ENCODE assay signal across 28 cellular contexts in the genomic region with DNA sequence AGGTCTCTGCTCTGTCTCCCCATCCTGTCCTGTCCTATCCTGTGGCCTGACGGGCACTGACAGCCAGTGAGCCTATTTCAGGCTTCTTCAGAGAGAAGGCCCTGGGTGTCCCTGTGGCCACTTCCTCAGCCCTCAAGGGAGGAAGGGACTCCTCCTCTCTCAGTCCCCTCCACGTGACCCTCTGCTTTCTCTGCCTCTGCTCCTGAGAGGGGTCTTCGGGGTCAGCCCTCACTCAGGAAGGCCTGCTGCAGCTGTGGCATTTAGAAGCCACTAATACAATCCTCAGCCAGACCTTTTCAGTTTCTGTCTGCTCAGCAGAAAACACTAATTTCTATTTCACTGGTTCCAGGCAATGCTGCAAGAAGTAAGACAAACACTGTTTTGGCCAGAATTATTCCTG. TPM values are rescaled to one million over a fixed set of nuclear protein-coding genes. Genes with fewer than 3 reads are reported as not detected.
DNase-seq lines count a peak whose midpoint lies in the region; ATAC-seq, FAIRE-seq and TF ChIP-seq lines count a peak whose summit lies in the region.
"Had no signal": no experiment of that assay in that cellular context is flagged by ENCODE, and none has a peak within 500 bp of the region (broad histone marks: within the 10 kb centered on the region; RNA-seq: fewer than 3 reads in every experiment).

No MANE protein-coding gene starts in this region.

- FAIRE-seq in A549 (lab: Jason Lieb, UNC), result no peak
- FAIRE-seq: endothelial cell of umbilical vein, HTR-8/SVneo had no signal

- peaks cover 28% of the 10 kb centered on the region for H3K27me3 Mint-ChIP-seq in activated T-helper 2 cell treated with anti-CD3 and anti-CD28 coated beads, Interferon-gamma antibody, Interleukin-2, Interleukin-4, amounts not matched to agents 10 μg/mL and 5 μg/mL and 100 μg/mL, durations not matched to agents 14 hours and 24 hours and 36 hours (ENCODE audit: low read depth)
- H3K27me3 Mint-ChIP-seq in CD14-positive monocyte (ENCODE audit: low read depth in 3 of 3), result peaks cover 2 to 6% (median 3%) of the 10 kb centered on the region in 3 donors

- no peak overlapping the region for H3K4me3 Mint-ChIP-seq in activated T-helper 2 cell treated with anti-CD3 and anti-CD28 coated beads, Interferon-gamma antibody, Interleukin-2, Interleukin-4, amounts not matched to agents 10 μg/mL and 5 μg/mL and 100 μg/mL, durations not matched to agents 14 hours and 24 hours and 36 hours (ENCODE audit: low read depth)
- no peak overlapping the region for H3K4me3 Mint-ChIP-seq in CD14-positive monocyte
- H3K4me3 Mint-ChIP-seq: activated T-cell treated with anti-CD3 and anti-CD28 coated beads, Interleukin-2, amount 50 U/mL, for 4 hours; memory B cell; stimulated activated naive CD8-positive, alpha-beta T cell treated with anti-CD3 and anti-CD28 coated beads, Interleukin-15, Interleukin-2, amounts not matched to agents 100 ng/mL and 50 ng/mL, for 24 hours had no signal

- no peaks in the 10 kb centered on the region for H3K4me1 Mint-ChIP-seq in activated T-helper 2 cell treated with anti-CD3 and anti-CD28 coated beads, Interferon-gamma antibody, Interleukin-2, Interleukin-4, amounts not matched to agents 10 μg/mL and 5 μg/mL and 100 μg/mL, durations not matched to agents 14 hours and 24 hours and 36 hours (ENCODE audit: low read depth)
- H3K4me1 Mint-ChIP-seq in CD14-positive monocyte, result peaks cover 15% of the 10 kb centered on the region

- no peak for TF ChIP-seq CTCF in A549 (IDR thresholded peaks at IDR 0.05)
- no peak for TF ChIP-seq CTCF in CD14-positive monocyte (IDR thresholded peaks at IDR 0.05)

- POLR2A ChIA-PET in A549 (lab: Yijun Ruan, JAX), result no interaction called here

- H3K36me3 Mint-ChIP-seq in activated T-helper 2 cell treated with anti-CD3 and anti-CD28 coated beads, Interferon-gamma antibody, Interleukin-2, Interleukin-4, amounts not matched to agents 10 μg/mL and 5 μg/mL and 100 μg/mL, durations not matched to agents 14 hours and 24 hours and 36 hours (ENCODE audit: low read depth), result no peaks in the 10 kb centered on the region
- H3K36me3 Mint-ChIP-seq in CD14-positive monocyte, result no peaks in the 10 kb centered on the region
- H3K36me3 Mint-ChIP-seq: memory B cell had no signal

- H3K4me3 ChIP-seq in A549, result no peak overlapping the region
- H3K4me3 ChIP-seq: ovary, tibial artery had no signal

- no peak overlapping the region for H3K4me2 ChIP-seq in A549

- WGBS in A549 (ENCODE audit: missing lambda C conversion rate), result 54% methylated on average over 3 of the region's 3 CpGs

- no peaks in the 10 kb centered on the region for H3K9me3 ChIP-seq in A549
- H3K9me3 ChIP-seq: BE2C, ovary, tibial artery had no signal

- ATAC-seq in A549 (no peak), GM19395 (IDR thresholded peaks at IDR 0.05; ENCODE audit: unreplicated experiment) (peak; percentile 55), HG03103 (IDR thresholded peaks at IDR 0.05; ENCODE audit: low read depth, unreplicated experiment) (peak; percentile 15), left lobe of liver (peak; percentile 91), HG02571 (IDR thresholded peaks at IDR 0.05; ENCODE audit: unreplicated experiment) (no peak)
- ATAC-seq: activated T-cell treated with anti-CD3 and anti-CD28 coated beads, Interleukin-2, amount 50 U/mL, for 4 hours had no signal

- no peak for TF ChIP-seq EP300 in A549 (IDR thresholded peaks at IDR 0.05)

- H3K4me1 ChIP-seq in A549, result no peaks in the 10 kb centered on the region
- H3K4me1 ChIP-seq: BE2C, tibial artery had no signal

- H3K27ac ChIP-seq in A549, result no peak overlapping the region
- H3K27ac ChIP-seq: ovary, tibial artery had no signal

- TF ChIP-seq RAD21 in A549 (conservative IDR thresholded peaks at IDR 0.05 in 1 of 2, IDR thresholded peaks at IDR 0.05 in 1 of 2), result no peak

- DNase-seq in A549 (ENCODE audit: low read depth in 1 of 2, low spot score in 1 of 2) (no peak), left lobe of liver (ENCODE audit: low spot score) (no peak), CD14-positive monocyte (ENCODE audit: low spot score) (no peak)
- DNase-seq in activated T-helper 2 cell treated with anti-CD3 and anti-CD28 coated beads, Interferon-gamma antibody, Interleukin-2, Interleukin-4, amounts not matched to agents 10 μg/mL and 5 μg/mL and 100 μg/mL, durations not matched to agents 14 hours and 24 hours and 36 hours (ENCODE audit: low spot score), result no peak
- no peak for DNase-seq in activated CD4-positive, alpha-beta T cell treated with anti-CD3 and anti-CD28 coated beads for 4 hours
- DNase-seq: activated CD4-positive, CD25-positive, alpha-beta regulatory T cell; activated naive CD4-positive, alpha-beta T cell treated with anti-CD3 and anti-CD28 coated beads, Interleukin-2, amount 50 U/mL, for 16 hours; activated T-cell treated with anti-CD3 and anti-CD28 coated beads, Interleukin-2, amount 50 U/mL, for 4 hours; aorta; BE2C; caudate nucleus; HCEC 1CT; Kasumi-1; NCI-H1048; NCI-H187; NCI-H748 treated with DMSO at 0.1 percent for 48 hours; ovary; SHP77; stimulated activated CD4-positive, alpha-beta T cell treated with anti-CD3 and anti-CD28 coated beads, Interleukin-4, amount 100 ng/mL, for 4 hours; SW 1271 had no signal

- H3K9me3 Mint-ChIP-seq in activated T-helper 2 cell treated with anti-CD3 and anti-CD28 coated beads, Interferon-gamma antibody, Interleukin-2, Interleukin-4, amounts not matched to agents 10 μg/mL and 5 μg/mL and 100 μg/mL, durations not matched to agents 14 hours and 24 hours and 36 hours, result no peaks in the 10 kb centered on the region
- H3K9me3 Mint-ChIP-seq in CD14-positive monocyte, result peaks cover 0 to 2% (median 0%) of the 10 kb centered on the region in 7 donors
- H3K9me3 Mint-ChIP-seq: activated T-cell treated with anti-CD3 and anti-CD28 coated beads, Interleukin-2, amount 50 U/mL, for 4 hours; memory B cell; stimulated activated naive CD8-positive, alpha-beta T cell treated with anti-CD3 and anti-CD28 coated beads, Interleukin-15, Interleukin-2, amounts not matched to agents 100 ng/mL and 50 ng/mL, for 24 hours had no signal

- CTCF ChIA-PET in A549 (lab: Yijun Ruan, JAX), result interaction anchor here (1.2 to 2.4 kb wide), 3 partner anchors 10 to 313 kb away, joined by 3 to 11 read pairs (median 5); no protein-coding TSS in a partner anchor

- H3K27ac Mint-ChIP-seq in activated T-helper 2 cell treated with anti-CD3 and anti-CD28 coated beads, Interferon-gamma antibody, Interleukin-2, Interleukin-4, amounts not matched to agents 10 μg/mL and 5 μg/mL and 100 μg/mL, durations not matched to agents 14 hours and 24 hours and 36 hours, result no peak overlapping the region
- H3K27ac Mint-ChIP-seq in CD14-positive monocyte, result peak overlapping the region in 1 of 7 donors; percentile 72
- H3K27ac Mint-ChIP-seq: memory B cell; stimulated activated naive CD8-positive, alpha-beta T cell treated with anti-CD3 and anti-CD28 coated beads, Interleukin-15, Interleukin-2, amounts not matched to agents 100 ng/mL and 50 ng/mL, for 24 hours had no signal

- intact Hi-C loops in activated T-helper 2 cell treated with anti-CD3 and anti-CD28 coated beads, Interferon-gamma antibody, Interleukin-2, Interleukin-4, amounts not matched to agents 10 μg/mL and 5 μg/mL and 100 μg/mL, durations not matched to agents 14 hours and 24 hours and 36 hours (cut with micrococcal nuclease), result no loop called here
- intact Hi-C loops in CD14-positive monocyte (cut with micrococcal nuclease), result no loop called here

- TF ChIP-seq POLR2A in A549 (IDR thresholded peaks at IDR 0.05; ENCODE audit: low read length), result no peak

TF ChIP-seq in A549, 52 proteins besides CTCF, POLR2A, EP300 and RAD21:
- TF ChIP-seq MAFK (IDR thresholded peaks at IDR 0.05; ENCODE audit: partially characterized antibody), result peak; percentile 92
- TF ChIP-seq CHD2 (IDR thresholded peaks at IDR 0.05; ENCODE audit: low read length, partially characterized antibody), result no peak
TF ChIP-seq in A549: peak in this region for 1.

RNA-seq across cellular contexts. Expression of a gene that starts 43.6 kb away (rescaled TPM):
- polyA plus RNA-seq in A549 (2011; rRNA removed), result 12.3 and 14.5 TPM in 2 replicates
- polyA plus RNA-seq in A549 (2012; cell fraction: cytosol; rRNA removed), result 3.5 and 3.9 TPM in 2 replicates
- 3.6 and 5.2 TPM in 2 replicates for polyA plus RNA-seq in A549 (2012; cell fraction: nucleus; rRNA removed)
- polyA plus RNA-seq in A549 (2017; fragmentation: RNase III; extraction: RNeasy Plus Mini Kit Qiagen cat#74134 plus additional on column Dnase treatment), result 10.2 to 11.1 TPM (median 11.1 TPM) in 3 replicates
- 27.8 and 30.7 TPM in 2 replicates for polyA minus RNA-seq in A549 (2011; rRNA and poly(A)+ RNA removed)
- total RNA-seq in left lobe of liver, result 6.0 TPM
- 240 TPM in 2 replicates for total RNA-seq in activated T-helper 2 cell treated with anti-CD3 and anti-CD28 coated beads, Interferon-gamma antibody, Interleukin-2, Interleukin-4, amounts not matched to agents 10 μg/mL and 5 μg/mL and 100 μg/mL, durations not matched to agents 14 hours and 24 hours and 36 hours
- 1 to 10 TPM; 4.8 to 6.3 TPM for polyA plus RNA-seq in CD14-positive monocyte

Comparison
In these comparisons a context has a peak if more than half of its experiments do, and no peak if none do; other contexts are left out.
1. ATAC-seq: peak in GM19395 (single experiment), HG03103 (single experiment) and left lobe of liver (single experiment); none in A549 (0 of 2) and HG02571 (single experiment).
2. RNA of a gene that starts 43.6 kb away (total RNA-seq): 240 TPM in activated T-helper 2 cell treated with anti-CD3 and anti-CD28 coated beads, Interferon-gamma antibody, Interleukin-2, Interleukin-4, amounts not matched to agents 10 μg/mL and 5 μg/mL and 100 μg/mL, durations not matched to agents 14 hours and 24 hours and 36 hours; 6.0 TPM in left lobe of liver (single experiment); every median in the first group is over 10 times any median in the second.